ENCODE assay signal across 21 cellular contexts in the genomic region with DNA sequence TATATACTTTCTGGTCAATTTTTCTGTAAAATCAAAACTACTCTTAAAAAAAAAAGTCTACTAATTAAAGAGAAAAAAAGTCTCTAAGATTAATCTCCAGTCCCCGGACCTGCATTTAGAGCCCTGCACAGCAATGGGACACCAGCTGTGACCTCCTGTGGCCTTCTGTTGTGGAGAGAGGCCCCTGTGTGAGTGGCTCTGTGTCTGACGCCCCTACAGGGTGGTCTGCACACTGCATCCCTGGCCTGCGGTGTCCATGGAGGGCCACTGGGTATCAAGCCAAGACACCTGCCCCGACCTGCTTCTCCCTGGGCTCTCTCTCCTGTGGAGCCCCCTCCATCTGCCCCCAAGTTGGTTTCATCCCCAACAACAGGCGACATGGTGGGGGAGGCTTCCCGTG.
A peak's percentile ranks its signal among the peaks of the same experiment; 100 is the strongest.
DNase-seq lines count a peak whose midpoint lies in the region; ATAC-seq, FAIRE-seq and TF ChIP-seq lines count a peak whose summit lies in the region.
"Had no signal": no experiment of that assay in that cellular context is flagged by ENCODE, and none has a peak within 500 bp of the region (broad histone marks: within the 10 kb centered on the region; RNA-seq: fewer than 3 reads in every experiment).

No MANE protein-coding gene starts in this region.

- H3K4ac ChIP-seq in H1 (replicated peaks; ENCODE audit: insufficient read length, low read depth, low read length): no peak overlapping the region

- H2AFZ ChIP-seq in H1 (ENCODE audit: low read length): no peak overlapping the region

- no peak overlapping the region for H4K5ac ChIP-seq in H1 (ENCODE audit: insufficient read length, low read depth, low read length)

- no peak for TF ChIP-seq EP300 in H1 (IDR thresholded peaks at IDR 0.05; ENCODE audit: borderline replicate concordance in 1 of 2, low read depth in 2 of 2, low read length in 2 of 2)

- no peak overlapping the region for H2BK5ac ChIP-seq in H1 (ENCODE audit: low read depth, low read length)

- H2BK120ac ChIP-seq in H1 (replicated peaks; ENCODE audit: low read depth, low read length): no peak overlapping the region

- H3K23ac ChIP-seq in H1 (ENCODE audit: insufficient read length): no peak overlapping the region

- peak; percentile 23 for DNase-seq in NCI-H82 (lab: John Stamatoyannopoulos, UW)
- no peak for DNase-seq in NCI-H82 treated with DMSO at 0.1 percent for 48 hours (lab: John Stamatoyannopoulos, UW; ENCODE audit: unreplicated experiment)
- no peak for DNase-seq in NB4 (ENCODE audit: low read depth)
- DNase-seq in H1 (ENCODE audit: low read depth in 1 of 2, low spot score in 2 of 2): peak in 1 of 2 experiments; percentile 58
- no peak for DNase-seq in foreskin keratinocyte
- DNase-seq in glomerular visceral epithelial cell (ENCODE audit: extremely low spot score): no peak
- no peak for DNase-seq in immature natural killer cell
- DNase-seq: CD8-positive, alpha-beta memory T cell; DND-41; NCI-H187; NCI-H226; NCI-H526; NK-92 treated with Interleukin-12 subunit alpha and Interleukin-12 subunit beta, amount 100 ng/mL, for 24 hours; OCI-M1; RPMI8226; SIG-M5 had no signal

- H4K91ac ChIP-seq in H1 (replicated peaks; ENCODE audit: insufficient read length, low read length): no peak overlapping the region

- no peak overlapping the region for H3K9ac ChIP-seq in H1 (replicated peaks in 1 of 4; ENCODE audit: extremely low read depth in 1 of 4, low read depth in 3 of 4, low read length in 3 of 4)
- H3K9ac ChIP-seq: BLaER1 treated with 17β-estradiol and CSF1 and Interleukin-3, amounts not matched to agents 10 nM and 100 nM had no signal

- CTCF ChIA-PET in H1 (lab: Charles Lee; ENCODE audit: partially characterized antibody): interaction anchor here (0.6 to 1.3 kb wide), 12 partner anchors 10 to 548 kb away, joined by 3 to 5 read pairs (median 3); no protein-coding TSS in a partner anchor

- no peaks in the 10 kb centered on the region for H3K79me2 ChIP-seq in H1 (ENCODE audit: control insufficient read depth in 1 of 2, insufficient read depth in 2 of 2, low read length in 2 of 2)

- no peaks in the 10 kb centered on the region for H3K27me3 ChIP-seq in H1 (replicated peaks in 1 of 4; ENCODE audit: control insufficient read depth in 3 of 4, extremely low read depth in 1 of 4, insufficient read depth in 3 of 4, low read length in 3 of 4)
- H3K27me3 ChIP-seq in foreskin keratinocyte: no peaks in the 10 kb centered on the region
- H3K27me3 ChIP-seq: BLaER1 treated with 17β-estradiol and CSF1 and Interleukin-3, amounts not matched to agents 10 nM and 100 nM had no signal

- H3K27ac ChIP-seq in H1 (ENCODE audit: low read depth, low read length): no peak overlapping the region
- H3K27ac ChIP-seq in foreskin keratinocyte: no peak overlapping the region
- H3K27ac ChIP-seq: 22Rv1; BLaER1 treated with 17β-estradiol and CSF1 and Interleukin-3, amounts not matched to agents 10 nM and 100 nM had no signal

- peaks cover 0 to 19% (median 5%) of the 10 kb centered on the region in 6 donors for H3K9me3 Mint-ChIP-seq in immature natural killer cell

- peaks cover 0 to 3% (median 0%) of the 10 kb centered on the region in 3 donors for H3K36me3 Mint-ChIP-seq in immature natural killer cell

- no peaks in the 10 kb centered on the region for H3K23me2 ChIP-seq in H1 (ENCODE audit: low read depth, low read length)

- POLR2A ChIA-PET in H1 (lab: Charles Lee; ENCODE audit: partially characterized antibody): no interaction called here

- TF ChIP-seq CTCF in NB4 (IDR thresholded peaks at IDR 0.05; ENCODE audit: low read depth, low read length): peak; percentile 18
- TF ChIP-seq CTCF in H1 (IDR thresholded peaks at IDR 0.05; ENCODE audit: control extremely low read depth in 1 of 3, insufficient read depth in 1 of 3, low read depth in 1 of 3, low read length in 3 of 3): peak; percentile 49 to 75 (median 65)
- no peak for TF ChIP-seq CTCF in foreskin keratinocyte (conservative IDR thresholded peaks at IDR 0.05)

- no peak overlapping the region for H3K4me3 ChIP-seq in NB4 (ENCODE audit: low read depth, low read length)
- H3K4me3 ChIP-seq in H1 (ENCODE audit: extremely low read depth in 1 of 4, insufficient read depth in 2 of 4, low read depth in 3 of 4, low read length in 4 of 4): no peak overlapping the region
- H3K4me3 ChIP-seq: BLaER1 treated with 17β-estradiol and CSF1 and Interleukin-3, amounts not matched to agents 10 nM and 100 nM had no signal

- no peaks in the 10 kb centered on the region for H3K36me3 ChIP-seq in H1 (ENCODE audit: control insufficient read depth in 2 of 4, insufficient read depth in 4 of 4, low read length in 3 of 4)
- H3K36me3 ChIP-seq: BLaER1 treated with 17β-estradiol and CSF1 and Interleukin-3, amounts not matched to agents 10 nM and 100 nM had no signal

- no peak overlapping the region for H3K14ac ChIP-seq in H1 (ENCODE audit: insufficient read length)

- H3K4me3 Mint-ChIP-seq in immature natural killer cell: no peak overlapping the region
- H3K4me3 Mint-ChIP-seq: CD8-positive, alpha-beta memory T cell had no signal

- H2BK20ac ChIP-seq in H1 (ENCODE audit: low read length): no peak overlapping the region

- H3K4me1 ChIP-seq in H1 (replicated peaks in 1 of 4; ENCODE audit: control insufficient read depth in 3 of 4, insufficient read depth in 4 of 4, low read length in 3 of 4) (no peaks in the 10 kb centered on the region), foreskin keratinocyte (no peaks in the 10 kb centered on the region)
- H3K4me1 ChIP-seq: BLaER1 treated with 17β-estradiol and CSF1 and Interleukin-3, amounts not matched to agents 10 nM and 100 nM had no signal

- no peak overlapping the region for H3K27ac Mint-ChIP-seq in immature natural killer cell
- H3K27ac Mint-ChIP-seq: CD8-positive, alpha-beta memory T cell had no signal

- no peak overlapping the region for H4K8ac ChIP-seq in H1 (ENCODE audit: extremely low read depth, insufficient read depth, low read length)

- peaks cover 7 to 16% (median 11%) of the 10 kb centered on the region in 3 donors for H3K27me3 Mint-ChIP-seq in immature natural killer cell (ENCODE audit: low read depth in 3 of 3)

- no peak overlapping the region for H2BK15ac ChIP-seq in H1 (ENCODE audit: low read length)

- H3K4me1 Mint-ChIP-seq in immature natural killer cell: no peaks in the 10 kb centered on the region
- H3K4me1 Mint-ChIP-seq: CD8-positive, alpha-beta memory T cell had no signal

- H2AK5ac ChIP-seq in H1 (ENCODE audit: low read depth, low read length): no peak overlapping the region

- ATAC-seq in HG03097 (IDR thresholded peaks at IDR 0.05; ENCODE audit: low FRiP score, unreplicated experiment) (no peak), foreskin keratinocyte (no peak)

- TF ChIP-seq RAD21 in H1 (IDR thresholded peaks at IDR 0.05 in 1 of 2, conservative IDR thresholded peaks at IDR 0.05 in 1 of 2; ENCODE audit: low read depth in 2 of 2, low read length in 2 of 2): peak; percentile 27 to 58; a peak in 3 of 4 replicates

- no peaks in the 10 kb centered on the region for H3K79me1 ChIP-seq in H1 (ENCODE audit: low read depth, low read length)

- TF ChIP-seq POLR2A in NB4 (IDR thresholded peaks at IDR 0.05; ENCODE audit: extremely low read depth, insufficient read length): no peak
- TF ChIP-seq POLR2A in H1 (IDR thresholded peaks at IDR 0.05; ENCODE audit: control extremely low read depth in 1 of 2, low read depth in 2 of 2, low read length in 2 of 2): no peak

- no peak overlapping the region for H3K18ac ChIP-seq in H1 (ENCODE audit: extremely low read depth, low read length)

- no peak overlapping the region for H3K56ac ChIP-seq in H1 (replicated peaks; ENCODE audit: insufficient read length, low read depth, low read length)

- FAIRE-seq in H1 (lab: Jason Lieb, UNC): no peak
- FAIRE-seq: D721Med, G401.6 had no signal

- peaks cover 0 to 1% of the 10 kb centered on the region in 2 experiments for H4K20me1 ChIP-seq in H1 (replicated peaks in 1 of 2; ENCODE audit: control insufficient read depth in 1 of 2, insufficient read depth in 2 of 2, low read length in 2 of 2)
- H4K20me1 ChIP-seq: BLaER1 treated with 17β-estradiol and CSF1 and Interleukin-3, amounts not matched to agents 10 nM and 100 nM had no signal

- no peak overlapping the region for H2BK12ac ChIP-seq in H1 (ENCODE audit: low read depth, low read length)

- 71% methylated on average over 6 of the region's 6 CpGs; no CpG with 5 or more reads in 1 of the 2 experiments for WGBS in H1 (ENCODE audit: extremely low coverage in 1 of 2, insufficient coverage in 1 of 2, insufficient read length in 1 of 2, insufficient replicate concordance in 2 of 2, low coverage in 1 of 2, low lambda C conversion rate in 2 of 2, missing lambda C conversion rate in 1 of 2), 2 experiments

- no peak overlapping the region for H3K4me2 ChIP-seq in H1 (ENCODE audit: insufficient read depth in 1 of 2, low read depth in 2 of 2, low read length in 2 of 2)
- H3K4me2 ChIP-seq: BLaER1 treated with 17β-estradiol and CSF1 and Interleukin-3, amounts not matched to agents 10 nM and 100 nM had no signal

- no peaks in the 10 kb centered on the region for H3K9me3 ChIP-seq in H1 (ENCODE audit: insufficient read depth in 2 of 2, low read depth in 1 of 2, low read length in 1 of 2)

TF ChIP-seq in H1, 55 proteins besides CTCF, POLR2A, EP300 and RAD21:
- TF ChIP-seq GABPA (IDR thresholded peaks at IDR 0.05; ENCODE audit: borderline replicate concordance, insufficient read depth, low read length) (no peak), HDAC6 (IDR thresholded peaks at IDR 0.05; ENCODE audit: low read depth, low read length) (no peak), FOSL1 (IDR thresholded peaks at IDR 0.05; ENCODE audit: insufficient read depth, low read depth, low read length) (no peak), YY1 (IDR thresholded peaks at IDR 0.05; ENCODE audit: low read depth, low read length) (no peak), SAP30 (IDR thresholded peaks at IDR 0.05; ENCODE audit: insufficient read depth, insufficient replicate concordance, low read length) (no peak)
